In the genomic region with DNA sequence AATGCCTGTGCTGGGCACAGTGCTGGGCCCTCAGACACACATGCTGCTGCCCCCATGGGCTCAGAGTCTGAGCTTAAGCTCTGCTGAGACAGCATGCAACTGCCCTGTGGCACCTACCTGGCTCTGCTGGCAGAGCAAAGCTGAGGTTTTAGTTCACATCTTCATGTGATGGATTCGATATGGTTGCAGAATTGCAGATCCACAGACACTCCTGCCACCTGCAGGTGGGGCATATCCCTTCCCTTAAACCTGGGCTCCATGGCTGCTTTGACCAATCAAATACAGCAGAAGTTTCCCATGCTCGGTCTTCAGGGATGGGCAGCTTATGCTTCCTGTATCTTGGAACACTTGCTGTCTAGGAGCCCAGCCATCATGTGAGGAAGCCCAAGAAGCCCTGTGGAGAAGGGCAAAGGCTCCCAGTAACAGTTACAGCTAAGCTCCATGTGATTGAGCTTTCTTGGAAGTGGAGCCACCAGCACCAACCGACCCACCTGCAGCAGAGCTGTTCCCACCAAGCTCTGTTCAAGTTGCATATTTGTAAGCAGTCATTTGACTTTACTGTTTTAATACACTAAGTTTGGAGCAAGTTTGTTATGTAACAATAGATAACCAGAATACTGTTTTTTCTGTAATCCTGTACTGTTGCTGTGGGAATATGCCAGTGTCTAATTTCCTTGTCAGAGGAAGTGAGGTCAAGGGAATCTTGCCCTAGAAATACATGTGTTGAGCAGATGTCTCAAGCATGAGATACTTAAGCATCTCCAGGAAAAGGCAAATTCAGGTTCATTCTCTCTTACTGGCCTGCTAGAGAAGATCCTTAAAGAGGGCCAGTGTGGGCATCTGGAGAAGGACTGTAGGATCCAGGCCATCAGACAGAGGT, we compare ENCODE assay signal across 14 cellular contexts.
DNase-seq lines count a peak whose midpoint lies in the region; FAIRE-seq and TF ChIP-seq lines count a peak whose summit lies in the region.
"Had no signal": no experiment of that assay in that cellular context is flagged by ENCODE, and none has a peak within 500 bp of the region (broad histone marks: within the 10 kb centered on the region; RNA-seq: fewer than 3 reads in every experiment).

No MANE protein-coding gene starts in this region.

- TF ChIP-seq CTCF in D721Med (IDR thresholded peaks at IDR 0.05; ENCODE audit: insufficient read depth, missing control alignments): peak; percentile 33
- TF ChIP-seq CTCF in RWPE1 (conservative IDR thresholded peaks at IDR 0.05; ENCODE audit: low read depth): no peak

- H3K27ac ChIP-seq in RWPE1 (peak overlapping the region; percentile 90), neuronal stem cell (replicated peaks; ENCODE audit: low read length) (no peak overlapping the region)

- no peak overlapping the region for H2BK12ac ChIP-seq in neuronal stem cell (ENCODE audit: low read length)

- no peak overlapping the region for H4K8ac ChIP-seq in neuronal stem cell (ENCODE audit: low read depth, low read length)

- H4K91ac ChIP-seq in neuronal stem cell (ENCODE audit: low read depth, low read length, poor library complexity): no peak overlapping the region

- CTCF ChIA-PET in RWPE1 (lab: Yijun Ruan, JAX): no interaction called here

- FAIRE-seq in D721Med (lab: Jason Lieb, UNC): no peak
- FAIRE-seq in GM12892 (lab: Jason Lieb, UNC): peak; percentile 62

- H2BK15ac ChIP-seq in neuronal stem cell (ENCODE audit: low read length): no peak overlapping the region

- no peak overlapping the region for H2AFZ ChIP-seq in neuronal stem cell (ENCODE audit: low read length)

- POLR2A ChIA-PET in RWPE1 (lab: Yijun Ruan, JAX; ENCODE audit: low non-redundant PET): no interaction called here

- no peak overlapping the region for H2AK5ac ChIP-seq in neuronal stem cell (ENCODE audit: low read depth, low read length)

- H3K14ac ChIP-seq in neuronal stem cell (ENCODE audit: low read length): no peak overlapping the region

- no peak overlapping the region for H3K4me2 ChIP-seq in neuronal stem cell (ENCODE audit: insufficient read depth, low read length, poor library complexity, severe bottlenecking)

- H2BK120ac ChIP-seq in neuronal stem cell (ENCODE audit: low read depth, low read length): no peak overlapping the region

- H3K9me3 ChIP-seq in neuronal stem cell (replicated peaks in 1 of 2; ENCODE audit: control insufficient read depth in 2 of 2, insufficient read depth in 1 of 2, low read depth in 1 of 2, low read length in 2 of 2): peaks cover 0 to 6% of the 10 kb centered on the region in 2 donors

- TF ChIP-seq POLR2A in GM12892 (IDR thresholded peaks at IDR 0.05; ENCODE audit: low read depth, low read length): no peak

- H3K23ac ChIP-seq in neuronal stem cell (ENCODE audit: low read depth, low read length, poor library complexity): no peak overlapping the region

- DNase-seq in D721Med (ENCODE audit: insufficient read length, low spot score): no peak
- no peak for DNase-seq in GM12892 (ENCODE audit: insufficient read length)
- no peak for DNase-seq in RWPE1 (ENCODE audit: low spot score)
- peak; percentile 45 for DNase-seq in iPS-NIHi7 (ENCODE audit: extremely low spot score)
- DNase-seq in neuronal stem cell (ENCODE audit: low spot score): no peak
- DNase-seq in inferior parietal cortex (ENCODE audit: extremely low spot score): no peak
- DNase-seq in NCI-H1417 (lab: John Stamatoyannopoulos, UW): no peak
- no peak for DNase-seq in hypothalamus (lab: John Stamatoyannopoulos, UW)
- DNase-seq: activated B cell treated with CpG ODN at 0.5 μM for 24 hours; activated naive CD4-positive, alpha-beta T cell treated with Interleukin-2 at 50 U/mL for 16 hours; GDM1; islet precursor cell; KBM-7 had no signal

- H2BK5ac ChIP-seq in neuronal stem cell (ENCODE audit: low read length): no peak overlapping the region

- no peaks in the 10 kb centered on the region for H3K27me3 ChIP-seq in neuronal stem cell (ENCODE audit: control insufficient read depth in 3 of 3, insufficient read depth in 3 of 3, low read depth in 1 of 3, low read length in 3 of 3)
- H3K27me3 ChIP-seq: dorsolateral prefrontal cortex had no signal

- no peak overlapping the region for H3K9ac ChIP-seq in neuronal stem cell (ENCODE audit: low read depth, low read length, poor library complexity)

- H3K18ac ChIP-seq in neuronal stem cell (ENCODE audit: low read length): no peak overlapping the region

- WGBS in neuronal stem cell (ENCODE audit: extremely low coverage in 2 of 2, insufficient read length in 2 of 2, insufficient replicate concordance in 1 of 2), 2 donors: no CpG with 5 or more reads among the region's 3 CpGs

- no peak overlapping the region for H3K4me3 ChIP-seq in neuronal stem cell (ENCODE audit: low read length in 2 of 2)
- H3K4me3 ChIP-seq: dorsolateral prefrontal cortex had no signal

- H3K36me3 ChIP-seq in neuronal stem cell (replicated peaks in 1 of 2; ENCODE audit: control insufficient read depth in 2 of 2, insufficient read depth in 2 of 2, low read length in 2 of 2): no peaks in the 10 kb centered on the region

- no peaks in the 10 kb centered on the region for H3K4me1 ChIP-seq in neuronal stem cell (ENCODE audit: control insufficient read depth in 2 of 2, insufficient read depth in 1 of 2, low read depth in 1 of 2, low read length in 2 of 2)

- H3K4ac ChIP-seq in neuronal stem cell (ENCODE audit: low read length): no peak overlapping the region

- no peaks in the 10 kb centered on the region for H3K79me1 ChIP-seq in neuronal stem cell (ENCODE audit: low read depth, low read length)
